8 cellular contexts compared by ENCODE assay signal in the genomic region with DNA sequence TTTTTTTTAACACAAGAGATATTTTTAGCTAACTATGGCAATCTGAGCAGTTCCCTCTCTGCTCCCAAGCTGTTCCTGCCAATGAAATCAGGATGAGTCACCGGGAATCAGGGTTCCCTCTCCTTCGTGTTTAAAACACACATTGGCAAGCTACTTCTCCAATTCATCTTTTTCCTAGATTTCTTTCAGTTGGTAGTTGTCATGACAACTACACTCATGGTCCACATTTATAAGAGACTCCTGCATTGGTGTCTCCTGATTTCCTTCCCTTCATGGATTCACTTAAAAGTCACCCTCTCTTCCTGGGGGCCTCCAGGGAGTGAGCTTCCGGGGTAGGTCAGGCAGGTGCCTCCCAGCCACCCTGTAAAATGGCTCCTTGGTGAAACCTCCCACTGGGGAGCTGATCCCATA.
DNase-seq lines count a peak whose midpoint lies in the region; FAIRE-seq and TF ChIP-seq lines count a peak whose summit lies in the region.
"Had no signal": no experiment of that assay in that cellular context is flagged by ENCODE, and none has a peak within 500 bp of the region (broad histone marks: within the 10 kb centered on the region; RNA-seq: fewer than 3 reads in every experiment).

No MANE protein-coding gene starts in this region.

- H3K4me1 ChIP-seq in ascending aorta (peaks cover 16 to 37% of the 10 kb centered on the region in 2 donors), keratinocyte (ENCODE audit: control insufficient read depth, extremely low read depth, insufficient read depth, low read length) (peaks cover 36% of the 10 kb centered on the region), stomach smooth muscle (ENCODE audit: control insufficient read depth, insufficient read depth, low read length) (peaks cover 42% of the 10 kb centered on the region)

- peak overlapping the region; percentile 12 for H3K4me2 ChIP-seq in keratinocyte (ENCODE audit: control insufficient read depth, extremely low read depth, insufficient read depth, low read depth, low read length)

- POLR2A ChIA-PET in GM10248 (lab: Yijun Ruan, JAX) = no interaction called here

- dilution Hi-C loops in keratinocyte (cut with MboI; ENCODE audit: extremely low pct_ligation_motif_present, low sequenced_read_pairs) = no loop called here

- H3K9ac ChIP-seq in keratinocyte (ENCODE audit: control insufficient read depth, extremely low read depth, insufficient read depth, low read length) (no peak overlapping the region), stomach smooth muscle (ENCODE audit: low read length in 2 of 2) (peak overlapping the region; percentile 42 to 70)

- no peaks in the 10 kb centered on the region for H3K79me2 ChIP-seq in keratinocyte (ENCODE audit: control insufficient read depth, insufficient read depth, low read length)

- intact Hi-C loops in ascending aorta (cut with DNase I) = loop anchor here (2.0 to 5.0 kb wide), 4 partner anchors 75 to 343 kb away; a partner anchor contains a TSS

- no peaks in the 10 kb centered on the region for H3K9me1 ChIP-seq in keratinocyte (ENCODE audit: control insufficient read depth, extremely low read depth, insufficient read depth, low read length)

- DNase-seq in HS-5 (ENCODE audit: low read depth) (peak; percentile 83), ascending aorta (ENCODE audit: low spot score in 2 of 2) (peak; percentile 24 to 88), keratinocyte (ENCODE audit: low read depth, low spot score) (no peak), NCI-H187 (lab: John Stamatoyannopoulos, UW) (no peak), GM10248 (ENCODE audit: extremely low spot score) (no peak), NCI-H187 treated with DMSO at 0.1 percent for 48 hours (lab: John Stamatoyannopoulos, UW) (no peak)
- DNase-seq: stimulated activated naive CD8-positive, alpha-beta T cell treated with anti-CD3 and anti-CD28 coated beads, Interleukin-15, amount 100 ng/mL, for 72 hours had no signal

- H3K4me3 ChIP-seq in ascending aorta (no peak overlapping the region), keratinocyte (ENCODE audit: control insufficient read depth in 2 of 3, extremely low read depth in 1 of 3, insufficient read depth in 2 of 3, low read depth in 1 of 3, low read length in 3 of 3) (no peak overlapping the region), stomach smooth muscle (ENCODE audit: low read length in 2 of 2) (no peak overlapping the region)

- H3K27ac ChIP-seq in ascending aorta = peak overlapping the region; percentile 94
- H3K27ac ChIP-seq in keratinocyte (ENCODE audit: control insufficient read depth, insufficient read depth, low read length) = no peak overlapping the region
- H3K27ac ChIP-seq in stomach smooth muscle (ENCODE audit: low read length) = peak overlapping the region; percentile 80

- H3K36me3 ChIP-seq in ascending aorta (peaks cover 9 to 10% of the 10 kb centered on the region in 2 donors), keratinocyte (ENCODE audit: control insufficient read depth in 2 of 2, extremely low read depth in 1 of 2, insufficient read depth in 2 of 2, low read length in 2 of 2) (no peaks in the 10 kb centered on the region), stomach smooth muscle (ENCODE audit: control insufficient read depth in 2 of 2, insufficient read depth in 2 of 2, low read length in 2 of 2) (peaks cover 0 to under 1% of the 10 kb centered on the region in 2 donors)

- H3K9me3 ChIP-seq in ascending aorta (no peaks in the 10 kb centered on the region), keratinocyte (ENCODE audit: control insufficient read depth, low read depth, low read length) (no peaks in the 10 kb centered on the region), stomach smooth muscle (ENCODE audit: control insufficient read depth in 2 of 2, low read length in 2 of 2) (no peaks in the 10 kb centered on the region)

- H2AFZ ChIP-seq in keratinocyte (ENCODE audit: control insufficient read depth, low read length) = no peak overlapping the region

- H3K27me3 ChIP-seq in ascending aorta (no peaks in the 10 kb centered on the region), keratinocyte (ENCODE audit: control insufficient read depth, extremely low read depth, insufficient read depth, low read length) (no peaks in the 10 kb centered on the region), stomach smooth muscle (ENCODE audit: control insufficient read depth in 1 of 2, insufficient read depth in 2 of 2, low read length in 2 of 2) (no peaks in the 10 kb centered on the region)

- CTCF ChIA-PET in GM10248 (lab: Yijun Ruan, JAX) = interaction anchor here (1.0 to 1.1 kb wide), 2 partner anchors 32 to 375 kb away, joined by 3 to 4 read pairs; no protein-coding TSS in a partner anchor

- peak; percentile 5 for FAIRE-seq in keratinocyte (lab: Jason Lieb, UNC)

- H4K20me1 ChIP-seq in keratinocyte (ENCODE audit: control insufficient read depth, extremely low read depth, insufficient read depth, low read length) = no peaks in the 10 kb centered on the region

- TF ChIP-seq CTCF in ascending aorta (IDR thresholded peaks at IDR 0.05) (no peak), keratinocyte (optimal IDR thresholded peaks at IDR 0.05 in 1 of 3, IDR thresholded peaks at IDR 0.05 in 1 of 3, conservative IDR thresholded peaks at IDR 0.05 in 1 of 3; ENCODE audit: extremely low read depth in 1 of 3, insufficient read depth in 2 of 3, low read length in 3 of 3) (no peak), GM10248 (IDR thresholded peaks at IDR 0.05; ENCODE audit: control extremely low read depth, extremely low read depth, low read depth, missing control alignments) (no peak)

Comparison
In these comparisons a context has a peak if more than half of its experiments do, and no peak if none do; other contexts are left out.
1. DNase-seq: peak in HS-5 (single experiment) and ascending aorta (2 of 2); none in keratinocyte (single experiment), NCI-H187 (0 of 2), GM10248 (single experiment) and NCI-H187 treated with DMSO at 0.1 percent for 48 hours (single experiment).